Comparison of ENCODE assay signal across 10 cellular contexts in the genomic region with DNA sequence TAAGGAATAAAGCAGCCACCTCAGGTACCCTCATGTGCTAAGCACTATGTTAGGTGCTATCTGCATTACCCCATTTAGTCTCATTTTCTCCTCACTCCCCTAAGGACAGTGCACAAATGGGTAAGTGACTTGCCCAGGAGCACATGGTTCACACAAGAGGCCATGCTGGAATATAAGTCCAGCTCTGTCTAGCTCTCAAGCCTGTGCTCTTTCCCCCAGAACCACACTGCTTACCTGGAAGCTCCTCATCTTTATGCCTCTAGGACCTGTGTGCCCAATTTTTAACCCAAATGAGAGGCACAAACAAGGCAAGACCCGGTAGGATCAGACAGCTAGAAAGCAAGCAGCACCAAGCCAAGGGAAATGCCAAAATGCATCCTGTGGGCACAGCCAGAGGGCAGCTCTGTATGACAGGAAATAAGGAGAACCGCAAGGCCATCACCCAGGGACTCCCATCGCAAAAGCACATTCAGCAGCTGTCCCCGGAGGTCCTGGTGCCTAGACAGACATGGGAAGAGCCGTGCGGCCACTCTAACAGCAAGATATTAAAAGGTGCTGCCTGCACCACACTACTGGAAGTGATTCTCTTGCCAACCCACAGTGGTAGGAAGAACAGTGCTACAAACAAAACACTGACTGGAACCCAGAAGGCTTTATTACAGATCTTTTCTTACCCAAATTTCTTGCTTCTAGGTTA.
DNase-seq lines count a peak whose midpoint lies in the region; ATAC-seq and TF ChIP-seq lines count a peak whose summit lies in the region.
"Had no signal": no experiment of that assay in that cellular context is flagged by ENCODE, and none has a peak within 500 bp of the region (broad histone marks: within the 10 kb centered on the region; RNA-seq: fewer than 3 reads in every experiment).

No MANE protein-coding gene starts in this region.

- H3K4me3 ChIP-seq in tibial nerve (no peak overlapping the region), neural progenitor cell (no peak overlapping the region)

- peaks cover 0 to 62% (median 36%) of the 10 kb centered on the region in 4 donors for H3K4me1 ChIP-seq in tibial nerve
- no peaks in the 10 kb centered on the region for H3K4me1 ChIP-seq in neural progenitor cell

- H3K9me3 ChIP-seq in tibial nerve (no peaks in the 10 kb centered on the region), neural progenitor cell (ENCODE audit: low read depth) (no peaks in the 10 kb centered on the region)
- H3K9me3 ChIP-seq: neutrophil had no signal

- H2AFZ ChIP-seq in neural progenitor cell (replicated peaks), result no peak overlapping the region

- no peaks in the 10 kb centered on the region for H3K36me3 Mint-ChIP-seq in activated T-cell treated with anti-CD3 and anti-CD28 coated beads, Interleukin-2, amount 50 U/mL, for 24 hours (ENCODE audit: low read depth)
- no peaks in the 10 kb centered on the region for H3K36me3 Mint-ChIP-seq in activated CD4-positive, alpha-beta T cell treated with anti-CD3 and anti-CD28 coated beads, Interleukin-2, amount 10 ng/mL, durations not matched to agents 7 days and 5 days (ENCODE audit: low read depth)
- no peaks in the 10 kb centered on the region for H3K36me3 Mint-ChIP-seq in neural progenitor cell

- ATAC-seq in Right ventricle myocardium superior (ENCODE audit: poor library complexity), result peak; percentile 55
- ATAC-seq in HG02870 (IDR thresholded peaks at IDR 0.05; ENCODE audit: unreplicated experiment), result no peak

- H3K27me3 Mint-ChIP-seq in activated T-cell treated with anti-CD3 and anti-CD28 coated beads, Interleukin-2, amount 50 U/mL, for 24 hours, result no peaks in the 10 kb centered on the region
- H3K27me3 Mint-ChIP-seq in activated CD4-positive, alpha-beta T cell treated with anti-CD3 and anti-CD28 coated beads, Interleukin-2, amount 10 ng/mL, durations not matched to agents 7 days and 5 days, result no peaks in the 10 kb centered on the region
- peaks cover 2% of the 10 kb centered on the region for H3K27me3 Mint-ChIP-seq in neural progenitor cell (ENCODE audit: insufficient read depth, low read depth)

- in situ Hi-C loops in ACHN (cut with HindIII; ENCODE audit: low pct_ligation_motif_present, low pct_unique_long_range_greater_than_20kb, low sequenced_read_pairs), result no loop called here

- peaks cover 57% of the 10 kb centered on the region for H3K4me1 Mint-ChIP-seq in activated T-cell treated with anti-CD3 and anti-CD28 coated beads, Interleukin-2, amount 50 U/mL, for 24 hours (ENCODE audit: low read depth)
- H3K4me1 Mint-ChIP-seq in activated CD4-positive, alpha-beta T cell treated with anti-CD3 and anti-CD28 coated beads, Interleukin-2, amount 10 ng/mL, durations not matched to agents 7 days and 5 days, result peaks cover 57% of the 10 kb centered on the region
- H3K4me1 Mint-ChIP-seq in neural progenitor cell, result peaks cover 6% of the 10 kb centered on the region

- H3K27ac ChIP-seq in tibial nerve, result peak overlapping the region; percentile 40 to 82 (median 69)
- no peak overlapping the region for H3K27ac ChIP-seq in neural progenitor cell

- no peak for DNase-seq in activated T-cell treated with anti-CD3 and anti-CD28 coated beads, Interleukin-2, amount 50 U/mL, for 24 hours
- DNase-seq in activated T-cell treated with anti-CD3 and anti-CD28 coated beads, Interleukin-2, amount 50 U/mL, for 1 hour, result no peak
- DNase-seq in activated CD4-positive, alpha-beta T cell treated with anti-CD3 and anti-CD28 coated beads, Interleukin-2, amount 10 ng/mL, durations not matched to agents 7 days and 5 days, result peak; percentile 43
- DNase-seq in Right ventricle myocardium superior, result peak; percentile 49
- DNase-seq in tibial nerve (ENCODE audit: low spot score in 2 of 2), result no peak
- no peak for DNase-seq in ACHN
- no peak for DNase-seq in neural progenitor cell (ENCODE audit: low spot score)
- DNase-seq: NCI-H446 treated with DMSO at 0.1 percent for 48 hours had no signal

- no peak for TF ChIP-seq EP300 in tibial nerve (IDR thresholded peaks at IDR 0.05)

- no peak overlapping the region for H3K9ac ChIP-seq in neural progenitor cell

- H3K9me3 Mint-ChIP-seq in activated T-cell treated with anti-CD3 and anti-CD28 coated beads, Interleukin-2, amount 50 U/mL, for 24 hours, result no peaks in the 10 kb centered on the region
- H3K9me3 Mint-ChIP-seq in activated CD4-positive, alpha-beta T cell treated with anti-CD3 and anti-CD28 coated beads, Interleukin-2, amount 10 ng/mL, durations not matched to agents 7 days and 5 days, result no peaks in the 10 kb centered on the region
- no peaks in the 10 kb centered on the region for H3K9me3 Mint-ChIP-seq in neural progenitor cell

- H3K4me3 Mint-ChIP-seq in activated T-cell treated with anti-CD3 and anti-CD28 coated beads, Interleukin-2, amount 50 U/mL, for 24 hours, result peak overlapping the region; percentile 39
- H3K4me3 Mint-ChIP-seq in activated CD4-positive, alpha-beta T cell treated with anti-CD3 and anti-CD28 coated beads, Interleukin-2, amount 10 ng/mL, durations not matched to agents 7 days and 5 days, result peak overlapping the region; percentile 18
- no peak overlapping the region for H3K4me3 Mint-ChIP-seq in neural progenitor cell

- H3F3A ChIP-seq in neural progenitor cell (ENCODE audit: low read depth), result no peaks in the 10 kb centered on the region

- H3K4me2 ChIP-seq in neural progenitor cell, result no peak overlapping the region

- H3K27ac Mint-ChIP-seq in activated T-cell treated with anti-CD3 and anti-CD28 coated beads, Interleukin-2, amount 50 U/mL, for 24 hours, result peak overlapping the region; percentile 83
- H3K27ac Mint-ChIP-seq in activated CD4-positive, alpha-beta T cell treated with anti-CD3 and anti-CD28 coated beads, Interleukin-2, amount 10 ng/mL, durations not matched to agents 7 days and 5 days, result peak overlapping the region; percentile 82
- no peak overlapping the region for H3K27ac Mint-ChIP-seq in neural progenitor cell

- 18% methylated on average over 6 of the region's 6 CpGs for WGBS in tibial nerve, 2 donors

- no peak for TF ChIP-seq POLR2A in tibial nerve (IDR thresholded peaks at IDR 0.05)

- POLR2A ChIA-PET in activated CD4-positive, alpha-beta T cell treated with anti-CD3 and anti-CD28 coated beads, Interleukin-2, amount 10 ng/mL, durations not matched to agents 7 days and 5 days (lab: Charles Lee), result no interaction called here

- no peaks in the 10 kb centered on the region for H3K27me3 ChIP-seq in tibial nerve
- no peaks in the 10 kb centered on the region for H3K27me3 ChIP-seq in neural progenitor cell
- H3K27me3 ChIP-seq: neutrophil had no signal

- no peaks in the 10 kb centered on the region for H3K36me3 ChIP-seq in tibial nerve
- no peaks in the 10 kb centered on the region for H3K36me3 ChIP-seq in neural progenitor cell

- no peaks in the 10 kb centered on the region for H3K79me2 ChIP-seq in neural progenitor cell (ENCODE audit: low read depth)

- TF ChIP-seq CTCF in tibial nerve (IDR thresholded peaks at IDR 0.05) (no peak), neural progenitor cell (IDR thresholded peaks at IDR 0.05) (no peak)

- CTCF ChIA-PET in activated CD4-positive, alpha-beta T cell treated with anti-CD3 and anti-CD28 coated beads, Interleukin-2, amount 10 ng/mL, durations not matched to agents 7 days and 5 days (lab: Charles Lee), result interaction anchor here (0.6 to 1.5 kb wide), 4 partner anchors 8 to 143 kb away, joined by 3 to 5 read pairs (median 4); no protein-coding TSS in a partner anchor

- intact Hi-C loops in Right ventricle myocardium superior (cut with DNase I), result loop anchor here (10.0 kb wide), 2 partner anchors 73 to 193 kb away; no protein-coding TSS in a partner anchor

- no peaks in the 10 kb centered on the region for H4K20me1 ChIP-seq in neural progenitor cell (ENCODE audit: low read depth)

Comparison
In these comparisons a context has a peak if more than half of its experiments do, and no peak if none do; other contexts are left out.
1. DNase-seq: peak in activated CD4-positive, alpha-beta T cell treated with anti-CD3 and anti-CD28 coated beads, Interleukin-2, amount 10 ng/mL, durations not matched to agents 7 days and 5 days (single experiment) and Right ventricle myocardium superior (single experiment); none in activated T-cell treated with anti-CD3 and anti-CD28 coated beads, Interleukin-2, amount 50 U/mL, for 24 hours (single experiment), activated T-cell treated with anti-CD3 and anti-CD28 coated beads, Interleukin-2, amount 50 U/mL, for 1 hour (single experiment), tibial nerve (0 of 2), ACHN (single experiment) and neural progenitor cell (single experiment).